Comparison of ENCODE assay signal across 8 cellular contexts in genomic region chr1:145094655-145095211, GRCh38. TPM values are rescaled to one million over a fixed set of nuclear protein-coding genes. Genes with fewer than 3 reads are reported as not detected.
DNase-seq lines count a peak whose midpoint lies in the region; ATAC-seq and TF ChIP-seq lines count a peak whose summit lies in the region.
"Not testable (repeated sequence)": the region's sequence is repeated elsewhere in the genome, so short reads cannot be mapped to it uniquely, and the experiment has no call there.

No MANE protein-coding gene starts in this region.

- not testable (repeated sequence) for H3K27me3 ChIP-seq in SK-N-SH (ENCODE audit: insufficient read depth); stomach

- POLR2A ChIA-PET in SK-N-SH (lab: Yijun Ruan, JAX): not testable (repeated sequence)

- no CpG with 5 or more reads among the region's 46 CpGs for WGBS in SK-N-SH (ENCODE audit: low lambda C conversion rate)
- WGBS in stomach, 5 donors: 0% methylated on average over 5 to 11 of the region's 46 CpGs; no CpG with 5 or more reads in 2 of the 5 donors

- peak overlapping the region; percentile 53 for H3K4me3 ChIP-seq in GM12864 (ENCODE audit: low read depth, low read length)
- peak overlapping the region in 1 of 2 experiments; percentile 43; a peak in 2 of 4 replicates for H3K4me3 ChIP-seq in SK-N-SH (ENCODE audit: low read depth in 2 of 2, low read length in 1 of 2)
- peak overlapping the region; percentile 32 to 46 (median 42) for H3K4me3 ChIP-seq in stomach

- H3K36me3 Mint-ChIP-seq in activated naive CD8-positive, alpha-beta T cell treated with anti-CD3 and anti-CD28 coated beads, Interleukin-2, amount 50 U/mL, for 24 hours (ENCODE audit: low read depth); nephron (ENCODE audit: low read depth): not testable (repeated sequence)

- not testable (repeated sequence) for H3K36me3 ChIP-seq in SK-N-SH (replicated peaks in 1 of 2; ENCODE audit: control insufficient read depth in 1 of 2, insufficient read depth in 2 of 2, low read length in 1 of 2); stomach

- not testable (repeated sequence) for H3K27me3 Mint-ChIP-seq in activated naive CD8-positive, alpha-beta T cell treated with anti-CD3 and anti-CD28 coated beads, Interleukin-2, amount 50 U/mL, for 24 hours; nephron (ENCODE audit: low read depth)

- CTCF ChIA-PET in SK-N-SH (lab: Yijun Ruan, JAX): not testable (repeated sequence)

- not testable (repeated sequence) for H3K79me2 ChIP-seq in SK-N-SH (ENCODE audit: insufficient read depth)

- ATAC-seq in GM21576 (IDR thresholded peaks at IDR 0.05; ENCODE audit: unreplicated experiment) (peak; percentile 0), HG03135 (IDR thresholded peaks at IDR 0.05; ENCODE audit: unreplicated experiment) (peak; percentile 11), Right ventricle myocardium inferior (peak; percentile 49)
- ATAC-seq in activated naive CD8-positive, alpha-beta T cell treated with anti-CD3 and anti-CD28 coated beads, Interleukin-2, amount 50 U/mL, for 24 hours: peak; percentile 29

- not testable (repeated sequence) for H3K27ac Mint-ChIP-seq in activated naive CD8-positive, alpha-beta T cell treated with anti-CD3 and anti-CD28 coated beads, Interleukin-2, amount 50 U/mL, for 24 hours; nephron

- not testable (repeated sequence) for DNase-seq in GM12864 (ENCODE audit: low read depth); SK-N-SH; stomach
- DNase-seq in activated naive CD8-positive, alpha-beta T cell treated with anti-CD3 and anti-CD28 coated beads, Interleukin-2, amount 50 U/mL, for 24 hours: peak; percentile 7
- peak; percentile 27 for DNase-seq in Right ventricle myocardium inferior (ENCODE audit: missing footprints)

- not testable (repeated sequence) for H3K4me1 Mint-ChIP-seq in activated naive CD8-positive, alpha-beta T cell treated with anti-CD3 and anti-CD28 coated beads, Interleukin-2, amount 50 U/mL, for 24 hours; nephron

- TF ChIP-seq EP300 in SK-N-SH (IDR thresholded peaks at IDR 0.05; ENCODE audit: borderline replicate concordance in 1 of 2, low read depth in 1 of 2, low read length in 1 of 2); stomach (IDR thresholded peaks at IDR 0.05): not testable (repeated sequence)

- H3K4me3 Mint-ChIP-seq in activated naive CD8-positive, alpha-beta T cell treated with anti-CD3 and anti-CD28 coated beads, Interleukin-2, amount 50 U/mL, for 24 hours: peak overlapping the region; percentile 61
- H3K4me3 Mint-ChIP-seq in nephron: peak overlapping the region in 2 of 3 experiments; percentile 58 to 68

- TF ChIP-seq RAD21 in SK-N-SH (IDR thresholded peaks at IDR 0.05; ENCODE audit: low read length): not testable (repeated sequence)

- TF ChIP-seq POLR2A in stomach (IDR thresholded peaks at IDR 0.05): not testable (repeated sequence)

- not testable (repeated sequence) for H3F3A ChIP-seq in SK-N-SH (replicated peaks; ENCODE audit: insufficient read depth)

- H3K4me1 ChIP-seq in SK-N-SH (ENCODE audit: control insufficient read depth in 1 of 2, insufficient read depth in 2 of 2, low read depth in 1 of 2, low read length in 1 of 2); stomach: not testable (repeated sequence)

- peak overlapping the region; percentile 39; the same call in 1 of the 2 replicates for H3K9ac ChIP-seq in SK-N-SH

- not testable (repeated sequence) for H4K20me1 ChIP-seq in SK-N-SH (ENCODE audit: insufficient read depth)

- not testable (repeated sequence) for H3K27ac ChIP-seq in SK-N-SH (ENCODE audit: low read depth in 2 of 2, low read length in 1 of 2)
- H3K27ac ChIP-seq in stomach: peak overlapping the region; percentile 51 to 77 (median 67)

- intact Hi-C loops in Right ventricle myocardium inferior (cut with DNase I); stomach (cut with DNase I; ENCODE audit: low total_unique reads): not testable (repeated sequence)

- H3K4me2 ChIP-seq in SK-N-SH: not testable (repeated sequence)

- not testable (repeated sequence) for H2AFZ ChIP-seq in SK-N-SH (ENCODE audit: low read depth)

- not testable (repeated sequence) for H3K9me3 Mint-ChIP-seq in activated naive CD8-positive, alpha-beta T cell treated with anti-CD3 and anti-CD28 coated beads, Interleukin-2, amount 50 U/mL, for 24 hours; nephron

- H3K9me2 ChIP-seq in SK-N-SH: not testable (repeated sequence)

- not testable (repeated sequence) for H3K9me3 ChIP-seq in SK-N-SH, stomach

- TF ChIP-seq CTCF in GM12864 (IDR thresholded peaks at IDR 0.05; ENCODE audit: low read depth, low read length, missing control alignments); SK-N-SH (IDR thresholded peaks at IDR 0.05); nephron (IDR thresholded peaks at IDR 0.05; ENCODE audit: unreplicated experiment in 3 of 3); stomach (IDR thresholded peaks at IDR 0.05): not testable (repeated sequence)

RNA-seq across cellular contexts. Expression of gene SRGAP2B, which starts 0.4 kb away (rescaled TPM):
- polyA plus RNA-seq in SK-N-SH (2012; rRNA removed) (12.3 and 19.5 TPM in 2 replicates), stomach (1 to 10 TPM; 2.8 to 7.2 (median 3.1) TPM)
- 15.2 and 17.1 TPM in 2 replicates for polyA plus RNA-seq in SK-N-SH (2012; cell fraction: cytosol; rRNA removed)
- 19.7 and 22.5 TPM in 2 replicates for polyA plus RNA-seq in SK-N-SH (2012; cell fraction: nucleus; rRNA removed)
- total RNA-seq in Right ventricle myocardium inferior (11.3 TPM), stomach (10 to 100 TPM in 4 of 5 donors, 1 to 10 TPM in 1; 1.6 to 18.7 (median 16.3) TPM)

RNA-seq across cellular contexts. Expression of gene FAM72D, which starts 1.0 kb away (rescaled TPM):
- 2.6 and 3.2 TPM in 2 replicates for polyA plus RNA-seq in SK-N-SH (2012; rRNA removed)
- 3.2 TPM in 2 replicates for polyA plus RNA-seq in SK-N-SH (2012; cell fraction: cytosol; rRNA removed)
- 1.2 and 2.0 TPM in 2 replicates for polyA plus RNA-seq in SK-N-SH (2012; cell fraction: nucleus; rRNA removed)
- not detected for total RNA-seq in Right ventricle myocardium inferior
- total RNA-seq in stomach: 1 to 10 TPM in 1 of 5 donors, under 1 TPM in 1, not detected in 3; 0.58 to 1.5 TPM
- under 1 TPM in 2 of 3 donors, not detected in 1; 0.68 TPM for polyA plus RNA-seq in stomach
